Comparison of ENCODE assay signal across 8 cellular contexts in the genomic region with DNA sequence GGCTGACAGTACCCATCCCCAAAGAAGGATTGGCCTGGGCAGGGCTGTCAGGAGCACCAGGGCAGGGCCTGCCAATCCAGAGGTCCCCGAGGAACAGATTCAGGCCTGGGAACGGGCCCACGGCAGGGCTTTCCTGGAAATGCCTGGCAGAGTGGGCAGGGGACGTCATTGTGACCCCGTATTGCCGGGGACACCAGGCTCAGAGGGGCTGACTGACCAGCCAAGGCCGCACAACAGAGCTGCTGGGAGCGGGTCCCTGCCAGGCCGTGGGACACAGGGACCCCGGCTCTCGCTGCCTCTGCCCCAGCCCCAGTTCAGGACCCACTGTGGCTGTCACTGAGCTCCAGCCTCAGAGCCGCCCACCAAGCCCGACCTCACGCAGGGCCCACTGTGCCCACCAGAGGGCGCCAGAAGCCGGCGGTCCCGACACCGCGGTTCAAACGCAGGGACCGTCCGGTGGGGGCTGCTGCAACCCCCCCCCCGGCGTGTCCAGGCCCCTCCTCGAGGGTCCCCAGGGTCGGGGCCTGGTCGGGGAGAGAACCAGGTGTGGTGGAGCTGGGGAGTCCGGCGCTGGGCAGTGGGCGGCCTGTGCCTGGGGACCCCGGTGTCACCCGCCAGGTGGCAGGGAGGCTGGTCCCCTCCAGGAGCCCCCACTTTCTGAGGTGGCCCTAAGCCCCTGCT. TPM values are rescaled to one million over a fixed set of nuclear protein-coding genes. Genes with fewer than 3 reads are reported as not detected.
A peak's percentile ranks its signal among the peaks of the same experiment; 100 is the strongest.
DNase-seq lines count a peak whose midpoint lies in the region; ATAC-seq and TF ChIP-seq lines count a peak whose summit lies in the region.

No MANE protein-coding gene starts in this region.

- no peaks in the 10 kb centered on the region for H3K4me1 Mint-ChIP-seq in CD4-positive, alpha-beta T cell (ENCODE audit: low read depth)

- H3K27ac Mint-ChIP-seq in CD4-positive, alpha-beta T cell = no peak overlapping the region

- H3K36me3 Mint-ChIP-seq in CD4-positive, alpha-beta T cell (ENCODE audit: low read depth) = no peaks in the 10 kb centered on the region

- no peak overlapping the region for H3K4me3 Mint-ChIP-seq in CD4-positive, alpha-beta T cell

- H3K27me3 Mint-ChIP-seq in CD4-positive, alpha-beta T cell = peaks cover 4% of the 10 kb centered on the region

- intact Hi-C loops in CD4-positive, alpha-beta T cell (cut with DNase I, micrococcal nuclease) = loop anchor here (1.0 to 5.0 kb wide), 2 partner anchors 137 to 245 kb away; no protein-coding TSS in a partner anchor

- CTCF ChIA-PET in CD4-positive, alpha-beta T cell (lab: Charles Lee) = interaction anchor here (0.7 to 1.4 kb wide), 5 partner anchors 10 to 93 kb away, joined by 3 to 5 read pairs (median 3); no protein-coding TSS in a partner anchor

- TF ChIP-seq CTCF in CD4-positive, alpha-beta T cell (IDR thresholded peaks at IDR 0.05) = peak; percentile 73
- peak; percentile 69 for TF ChIP-seq CTCF in foreskin keratinocyte (conservative IDR thresholded peaks at IDR 0.05)

- H3K9me3 Mint-ChIP-seq in CD4-positive, alpha-beta T cell = no peaks in the 10 kb centered on the region

- ATAC-seq in CD4-positive, alpha-beta T cell (ENCODE audit: poor library complexity) = peak; percentile 77
- ATAC-seq in foreskin keratinocyte = no peak
- ATAC-seq in HG03469 (IDR thresholded peaks at IDR 0.05; ENCODE audit: unreplicated experiment) = no peak
- no peak for ATAC-seq in HG02938 (IDR thresholded peaks at IDR 0.05; ENCODE audit: unreplicated experiment)

- POLR2A ChIA-PET in CD4-positive, alpha-beta T cell (lab: Charles Lee) = interaction anchor here (2.2 kb wide), 1 partner anchor 77 kb away, joined by 8 read pairs; a partner anchor contains a TSS

- peak; percentile 32 to 77 (median 56) for DNase-seq in CD4-positive, alpha-beta T cell
- DNase-seq in LoVo (ENCODE audit: low spot score) = peak; percentile 35
- peak; percentile 69 for DNase-seq in activated T-cell treated with anti-CD3 and anti-CD28 coated beads for 48 hours (ENCODE audit: low read depth)
- DNase-seq in foreskin keratinocyte = no peak
- DNase-seq in stimulated activated CD4-positive, alpha-beta T cell treated with anti-CD3 and anti-CD28 coated beads, Interleukin-15, amount 100 ng/mL, for 1 hour (ENCODE audit: low read depth in 1 of 2, low spot score in 1 of 2) = peak; percentile 43 to 65
- DNase-seq in NCI-H1930 (lab: John Stamatoyannopoulos, UW) = no peak

- no peaks in the 10 kb centered on the region for H3K27me3 ChIP-seq in CD4-positive, alpha-beta T cell (ENCODE audit: control insufficient read depth, insufficient read depth, low read length)
- no peaks in the 10 kb centered on the region for H3K27me3 ChIP-seq in foreskin keratinocyte

- H3K9me3 ChIP-seq in CD4-positive, alpha-beta T cell (ENCODE audit: control insufficient read depth, low read length) = peaks cover 5% of the 10 kb centered on the region

- H3K4me1 ChIP-seq in foreskin keratinocyte = no peaks in the 10 kb centered on the region

- H3K27ac ChIP-seq in CD4-positive, alpha-beta T cell (ENCODE audit: low read depth, low read length) = no peak overlapping the region
- H3K27ac ChIP-seq in foreskin keratinocyte = no peak overlapping the region

RNA-seq across cellular contexts. Expression of a gene that starts 15.2 kb away (rescaled TPM):
- total RNA-seq in CD4-positive, alpha-beta T cell = not detected
- total RNA-seq in foreskin keratinocyte = not detected in 2 replicates
- not detected in 2 replicates for polyA plus RNA-seq in foreskin keratinocyte

RNA-seq across cellular contexts. Expression of a gene that starts 38.7 kb away (rescaled TPM):
- total RNA-seq in CD4-positive, alpha-beta T cell = not detected
- total RNA-seq in foreskin keratinocyte = not detected in 2 replicates
- polyA plus RNA-seq in foreskin keratinocyte = not detected in 2 replicates

Comparison
In these comparisons a context has a peak if more than half of its experiments do, and no peak if none do; other contexts are left out.
1. DNase-seq: peak in CD4-positive, alpha-beta T cell (10 of 10), LoVo (single experiment), activated T-cell treated with anti-CD3 and anti-CD28 coated beads for 48 hours (single experiment) and stimulated activated CD4-positive, alpha-beta T cell treated with anti-CD3 and anti-CD28 coated beads, Interleukin-15, amount 100 ng/mL, for 1 hour (2 of 2); none in foreskin keratinocyte (0 of 2) and NCI-H1930 (0 of 2).